ENCODE assay signal across 30 cellular contexts in genomic region chrX:69069086-69069445, GRCh38.
"Had no signal": no experiment of that assay in that cellular context is flagged by ENCODE, and none has a peak within 500 bp of the region (broad histone marks: within the 10 kb centered on the region; RNA-seq: fewer than 3 reads in every experiment).

No MANE protein-coding gene starts in this region.

- H3K27me3 ChIP-seq: ascending aorta, Peyer's patch, SJSA1 had no signal

- H3K9ac ChIP-seq: KMS-11, SK-N-SH had no signal

- H3K4me3 ChIP-seq: ascending aorta, Peyer's patch, SJSA1 had no signal

- DNase-seq: activated CD4-positive, alpha-beta T cell treated with anti-CD3 and anti-CD28 coated beads, Interleukin-2, amount 10 ng/mL, durations not matched to agents 24 days and 14 days; activated CD4-positive, alpha-beta T cell treated with anti-CD3 and anti-CD28 coated beads, Interleukin-2, amount 50 U/mL, for 4 hours; activated CD8-positive, alpha-beta T cell treated with anti-CD3 and anti-CD28 coated beads for 36 hours; activated effector memory CD4-positive, alpha-beta T cell treated with anti-CD3 and anti-CD28 coated beads, Interleukin-2, amount 50 U/mL, for 16 hours; activated naive CD4-positive, alpha-beta T cell treated with Interleukin-2 at 50 U/mL for 16 hours; activated naive CD8-positive, alpha-beta T cell treated with anti-CD3 and anti-CD28 coated beads, Interleukin-2, amount 10 ng/mL, durations not matched to agents 7 days and 5 days; activated T-cell treated with anti-CD3 and anti-CD28 coated beads, Interleukin-2, amount 50 U/mL, for 1 hour; activated T-cell treated with anti-CD3 and anti-CD28 coated beads, Interleukin-2, amount 50 U/mL, for 72 hours; amygdala; MM.1S; MV-4-11; NCI-H1092; NCI-H1436 treated with DMSO at 0.1 percent for 48 hours; NCI-H1694 treated with DMSO at 0.1 percent for 48 hours; NCI-H2029; NCI-H2107; NCI-H2171; NCI-H510A; NCI-H526; NCI-H748 treated with DMSO at 0.1 percent for 48 hours; NK-92 treated with Interleukin-12 subunit alpha and Interleukin-12 subunit beta, amount 100 ng/mL, for 24 hours; PC-3; RPMI8226; SHP77 treated with DMSO at 0.1 percent for 48 hours; SK-N-SH had no signal

- ATAC-seq: activated CD8-positive, alpha-beta T cell treated with anti-CD3 and anti-CD28 coated beads for 36 hours; activated T-cell treated with anti-CD3 and anti-CD28 coated beads, Interleukin-2, amount 50 U/mL, for 72 hours; activated T-helper 17 cell treated with anti-CD3 and anti-CD28 coated beads, Interleukin-2, amount 50 U/mL, for 72 hours; PC-3 had no signal

- H3K9me3 ChIP-seq: SJSA1, SK-N-SH had no signal

- H3K4me2 ChIP-seq: KMS-11, SK-N-SH had no signal

- H3K27ac ChIP-seq: ascending aorta, KMS-11, Peyer's patch, SJSA1 had no signal

- H3K36me3 ChIP-seq: ascending aorta, Peyer's patch, SJSA1 had no signal

- H3K4me1 ChIP-seq: Peyer's patch, SJSA1 had no signal
